ENCODE assay signal across 2 cellular contexts in genomic region chr3:46383211-46383945, GRCh38.
TF ChIP-seq lines count a peak whose summit lies in the region.

No MANE protein-coding gene starts in this region.

TF ChIP-seq in GM12878, 131 proteins besides CTCF, POLR2A, EP300 and RAD21:
- no peak for TF ChIP-seq NFIC (IDR thresholded peaks at IDR 0.05; ENCODE audit: low read depth, low read length)
- no peak for TF ChIP-seq SREBF1 (IDR thresholded peaks at IDR 0.05; ENCODE audit: low read length)
- no peak for TF ChIP-seq MAX (IDR thresholded peaks at IDR 0.05; ENCODE audit: low read depth, low read length)
- TF ChIP-seq PKNOX1 (IDR thresholded peaks at IDR 0.05), result no peak
- TF ChIP-seq HDAC2 (IDR thresholded peaks at IDR 0.05), result no peak

TF ChIP-seq in HEK293T, 16 proteins besides CTCF, POLR2A, EP300 and RAD21:
- TF ChIP-seq FOXK2 (IDR thresholded peaks at IDR 0.05), result no peak
- no peak for TF ChIP-seq BHLHE40 (IDR thresholded peaks at IDR 0.05; ENCODE audit: borderline replicate concordance)
- TF ChIP-seq SUZ12 (IDR thresholded peaks at IDR 0.05), result no peak
- no peak for TF ChIP-seq HDGF (IDR thresholded peaks at IDR 0.05; ENCODE audit: borderline replicate concordance)
- no peak for TF ChIP-seq TARDBP (IDR thresholded peaks at IDR 0.05)
- TF ChIP-seq ZNF384 (IDR thresholded peaks at IDR 0.05), result no peak
- TF ChIP-seq FOXM1 (IDR thresholded peaks at IDR 0.05; ENCODE audit: borderline replicate concordance), result no peak
- no peak for TF ChIP-seq NFRKB (IDR thresholded peaks at IDR 0.05)
- TF ChIP-seq CTBP1 (IDR thresholded peaks at IDR 0.05; ENCODE audit: borderline replicate concordance), result no peak
- TF ChIP-seq PKNOX1 (IDR thresholded peaks at IDR 0.05), result no peak
- no peak for TF ChIP-seq LEF1 (IDR thresholded peaks at IDR 0.05; ENCODE audit: borderline replicate concordance)
- no peak for TF ChIP-seq ARNT (IDR thresholded peaks at IDR 0.05)
- TF ChIP-seq ELF4 (IDR thresholded peaks at IDR 0.05), result no peak
- no peak for TF ChIP-seq SP1 (IDR thresholded peaks at IDR 0.05)
- TF ChIP-seq L3MBTL2 (conservative IDR thresholded peaks at IDR 0.05), result no peak
- TF ChIP-seq FOXA1 (IDR thresholded peaks at IDR 0.05), result no peak
